Comparison of ENCODE assay signal across 14 cellular contexts in the genomic region with DNA sequence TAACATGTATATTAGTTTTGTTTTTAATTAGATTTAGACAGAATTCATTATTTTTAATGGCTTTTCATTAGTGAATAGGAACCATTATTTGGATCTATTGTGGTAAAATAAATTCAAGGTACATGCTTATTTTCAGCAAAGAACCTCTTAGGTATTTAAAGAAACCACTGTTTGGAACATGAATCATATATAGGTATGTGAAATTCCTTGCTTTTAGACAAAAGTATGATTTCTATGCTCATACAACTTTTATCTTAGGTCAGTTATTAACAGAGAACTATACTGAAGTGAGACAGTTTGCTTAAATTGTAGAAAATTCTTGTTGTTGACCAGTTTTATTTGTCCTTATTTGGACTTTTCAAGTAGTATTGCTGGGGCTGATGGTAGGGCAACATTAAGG.
A peak's percentile ranks its signal among the peaks of the same experiment; 100 is the strongest.
DNase-seq lines count a peak whose midpoint lies in the region; FAIRE-seq and TF ChIP-seq lines count a peak whose summit lies in the region.
"Had no signal": no experiment of that assay in that cellular context is flagged by ENCODE, and none has a peak within 500 bp of the region (broad histone marks: within the 10 kb centered on the region; RNA-seq: fewer than 3 reads in every experiment).

No MANE protein-coding gene starts in this region.

- H3K27me3 Mint-ChIP-seq in nephron progenitor cell (ENCODE audit: low read depth, poor library complexity) = peaks cover 3% of the 10 kb centered on the region
- H3K27me3 Mint-ChIP-seq in activated T-helper 1 cell treated with anti-CD3 and anti-CD28 coated beads, Interleukin-12 subunit alpha, Interleukin-12 subunit beta, Interleukin-2, Interleukin-4 antibody, amounts not matched to agents 30 ng/mL and 10 ng/mL and 1 ng/mL, durations not matched to agents 14 hours and 24 hours and 36 hours (ENCODE audit: insufficient read depth) = no peaks in the 10 kb centered on the region
- H3K27me3 Mint-ChIP-seq: CD8-positive, alpha-beta memory T cell had no signal

- H3K9me3 Mint-ChIP-seq in nephron progenitor cell = no peaks in the 10 kb centered on the region
- no peaks in the 10 kb centered on the region for H3K9me3 Mint-ChIP-seq in activated T-helper 1 cell treated with anti-CD3 and anti-CD28 coated beads, Interleukin-12 subunit alpha, Interleukin-12 subunit beta, Interleukin-2, Interleukin-4 antibody, amounts not matched to agents 30 ng/mL and 10 ng/mL and 1 ng/mL, durations not matched to agents 14 hours and 24 hours and 36 hours
- H3K9me3 Mint-ChIP-seq: H9 had no signal

- no peak overlapping the region for H3K4me3 Mint-ChIP-seq in nephron progenitor cell
- no peak overlapping the region for H3K4me3 Mint-ChIP-seq in activated T-helper 1 cell treated with anti-CD3 and anti-CD28 coated beads, Interleukin-12 subunit alpha, Interleukin-12 subunit beta, Interleukin-2, Interleukin-4 antibody, amounts not matched to agents 30 ng/mL and 10 ng/mL and 1 ng/mL, durations not matched to agents 14 hours and 24 hours and 36 hours
- H3K4me3 Mint-ChIP-seq: CD8-positive, alpha-beta memory T cell; H9 had no signal

- H3K36me3 Mint-ChIP-seq in nephron progenitor cell (ENCODE audit: low read depth) = no peaks in the 10 kb centered on the region
- no peaks in the 10 kb centered on the region for H3K36me3 Mint-ChIP-seq in activated T-helper 1 cell treated with anti-CD3 and anti-CD28 coated beads, Interleukin-12 subunit alpha, Interleukin-12 subunit beta, Interleukin-2, Interleukin-4 antibody, amounts not matched to agents 30 ng/mL and 10 ng/mL and 1 ng/mL, durations not matched to agents 14 hours and 24 hours and 36 hours (ENCODE audit: low read depth)
- H3K36me3 Mint-ChIP-seq: CD8-positive, alpha-beta memory T cell had no signal

- DNase-seq in D721Med (ENCODE audit: insufficient read length, low spot score) = no peak
- DNase-seq in RCC 7860 (ENCODE audit: low spot score) = no peak
- DNase-seq in iris pigment epithelial cell (ENCODE audit: low read depth) = peak; percentile 22
- peak; percentile 35 for DNase-seq in renal cortical epithelial cell (ENCODE audit: low read depth)
- DNase-seq in nephron progenitor cell = no peak
- no peak for DNase-seq in NCI-H1930 (lab: John Stamatoyannopoulos, UW)
- DNase-seq in activated T-helper 1 cell treated with anti-CD3 and anti-CD28 coated beads, Interleukin-12 subunit alpha, Interleukin-12 subunit beta, Interleukin-2, Interleukin-4 antibody, amounts not matched to agents 30 ng/mL and 10 ng/mL and 1 ng/mL, durations not matched to agents 14 hours and 24 hours and 36 hours (ENCODE audit: low spot score) = no peak
- DNase-seq: 8988T; AML-193; Caco-2; CD8-positive, alpha-beta memory T cell; DMS53; GM23248; H9 had no signal

- no peak overlapping the region for H3K27ac Mint-ChIP-seq in nephron progenitor cell
- no peak overlapping the region for H3K27ac Mint-ChIP-seq in activated T-helper 1 cell treated with anti-CD3 and anti-CD28 coated beads, Interleukin-12 subunit alpha, Interleukin-12 subunit beta, Interleukin-2, Interleukin-4 antibody, amounts not matched to agents 30 ng/mL and 10 ng/mL and 1 ng/mL, durations not matched to agents 14 hours and 24 hours and 36 hours
- H3K27ac Mint-ChIP-seq: CD8-positive, alpha-beta memory T cell; H9 had no signal

- peaks cover 34% of the 10 kb centered on the region for H3K4me1 Mint-ChIP-seq in nephron progenitor cell
- H3K4me1 Mint-ChIP-seq in activated T-helper 1 cell treated with anti-CD3 and anti-CD28 coated beads, Interleukin-12 subunit alpha, Interleukin-12 subunit beta, Interleukin-2, Interleukin-4 antibody, amounts not matched to agents 30 ng/mL and 10 ng/mL and 1 ng/mL, durations not matched to agents 14 hours and 24 hours and 36 hours (ENCODE audit: low read depth) = no peaks in the 10 kb centered on the region
- H3K4me1 Mint-ChIP-seq: CD8-positive, alpha-beta memory T cell had no signal

- FAIRE-seq in D721Med (lab: Jason Lieb, UNC) = peak; percentile 48
- FAIRE-seq in RCC 7860 (lab: Jason Lieb, UNC) = peak; percentile 85

- intact Hi-C loops in activated T-helper 1 cell treated with anti-CD3 and anti-CD28 coated beads, Interleukin-12 subunit alpha, Interleukin-12 subunit beta, Interleukin-2, Interleukin-4 antibody, amounts not matched to agents 30 ng/mL and 10 ng/mL and 1 ng/mL, durations not matched to agents 14 hours and 24 hours and 36 hours (cut with micrococcal nuclease) = no loop called here

- no peak for TF ChIP-seq CTCF in D721Med (IDR thresholded peaks at IDR 0.05; ENCODE audit: insufficient read depth, missing control alignments)
- no peak for TF ChIP-seq CTCF in nephron progenitor cell (IDR thresholded peaks at IDR 0.05)

Comparison
In these comparisons a context has a peak if more than half of its experiments do, and no peak if none do; other contexts are left out.
1. DNase-seq: peak in iris pigment epithelial cell (single experiment) and renal cortical epithelial cell (single experiment); none in D721Med (single experiment), RCC 7860 (single experiment), nephron progenitor cell (single experiment), NCI-H1930 (0 of 2) and activated T-helper 1 cell treated with anti-CD3 and anti-CD28 coated beads, Interleukin-12 subunit alpha, Interleukin-12 subunit beta, Interleukin-2, Interleukin-4 antibody, amounts not matched to agents 30 ng/mL and 10 ng/mL and 1 ng/mL, durations not matched to agents 14 hours and 24 hours and 36 hours (single experiment).